Comparison of ENCODE assay signal across 26 cellular contexts in the genomic region with DNA sequence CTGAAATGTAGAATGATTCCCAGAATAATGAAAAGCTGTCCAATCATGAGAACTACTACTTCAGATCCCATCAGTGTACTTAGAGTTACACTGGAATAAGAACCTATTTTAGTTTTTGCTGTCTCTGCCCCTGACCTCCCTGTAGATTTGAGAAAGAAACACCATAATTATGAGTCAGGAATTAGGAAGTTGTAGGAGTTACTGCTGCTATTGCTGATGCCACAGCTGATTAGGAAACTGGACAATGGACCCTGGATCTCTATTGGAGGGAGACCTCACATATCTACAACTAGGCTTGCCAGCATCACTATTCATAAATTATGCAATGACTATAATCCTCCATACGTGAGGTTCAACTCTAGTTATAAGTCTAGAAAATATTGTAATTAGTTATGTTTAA. TPM values are rescaled to one million over a fixed set of nuclear protein-coding genes. Genes with fewer than 3 reads are reported as not detected.
A peak's percentile ranks its signal among the peaks of the same experiment; 100 is the strongest.
DNase-seq lines count a peak whose midpoint lies in the region; ATAC-seq and TF ChIP-seq lines count a peak whose summit lies in the region.
"Had no signal": no experiment of that assay in that cellular context is flagged by ENCODE, and none has a peak within 500 bp of the region (broad histone marks: within the 10 kb centered on the region; RNA-seq: fewer than 3 reads in every experiment).

No MANE protein-coding gene starts in this region.

- WGBS in mesenchymal stem cell, result no CpG with 5 or more reads among the region's 1 CpG

- peak; percentile 8 for DNase-seq in AG10803 (ENCODE audit: low read depth)
- DNase-seq in NCI-H226, result peak; percentile 72
- DNase-seq in choroid plexus epithelial cell (ENCODE audit: low read depth), result peak; percentile 69
- peak; percentile 18 for DNase-seq in mesenchymal stem cell
- no peak for DNase-seq in HEK293T (ENCODE audit: extremely low spot score)
- no peak for DNase-seq in stimulated activated CD4-positive, alpha-beta T cell treated with anti-CD3 and anti-CD28 coated beads, Interleukin-4, amount 100 ng/mL, for 4 hours
- no peak for DNase-seq in omental fat pad (ENCODE audit: low spot score)
- no peak for DNase-seq in H4 (ENCODE audit: low spot score)
- DNase-seq: activated CD4-positive, alpha-beta T cell treated with anti-CD3 and anti-CD28 coated beads, Interleukin-2, amount 50 U/mL, for 48 hours; activated CD4-positive, CD25-positive, alpha-beta regulatory T cell; activated CD8-positive, alpha-beta memory T cell treated with anti-CD3 and anti-CD28 coated beads, Interleukin-2, amount 50 U/mL, for 48 hours; aorta; BE2C; islet precursor cell; NCI-H2081 treated with DMSO at 0.1 percent for 48 hours; NCI-H446 treated with DMSO at 0.1 percent for 48 hours; Right ventricle myocardium superior; sigmoid colon; SW 1271; T1000 had no signal

- H3K23ac ChIP-seq in mesenchymal stem cell (ENCODE audit: low read length in 2 of 2), result no peak overlapping the region

- no peak overlapping the region for H3K9ac ChIP-seq in mesenchymal stem cell (ENCODE audit: low read length)

- no peak overlapping the region for H3K4me3 ChIP-seq in AG10803 (ENCODE audit: low read length)
- no peak overlapping the region for H3K4me3 ChIP-seq in choroid plexus epithelial cell (ENCODE audit: low read depth, low read length)
- H3K4me3 ChIP-seq in mesenchymal stem cell (ENCODE audit: insufficient read depth in 1 of 2, low read depth in 1 of 2, low read length in 2 of 2), result no peak overlapping the region
- H3K4me3 ChIP-seq: A549, GM12878, sigmoid colon had no signal

- no peak for TF ChIP-seq CTCF in AG10803 (conservative IDR thresholded peaks at IDR 0.05; ENCODE audit: low read length)
- TF ChIP-seq CTCF in choroid plexus epithelial cell (conservative IDR thresholded peaks at IDR 0.05; ENCODE audit: low read depth, low read length), result no peak
- no peak for TF ChIP-seq CTCF in omental fat pad (IDR thresholded peaks at IDR 0.05)

- H2BK120ac ChIP-seq in mesenchymal stem cell (ENCODE audit: low read depth, low read length), result no peak overlapping the region

- H3K18ac ChIP-seq in mesenchymal stem cell (ENCODE audit: low read depth in 1 of 2, low read length in 2 of 2), result no peak overlapping the region

- no peaks in the 10 kb centered on the region for H3K27me3 ChIP-seq in mesenchymal stem cell (ENCODE audit: control insufficient read depth in 1 of 2, insufficient read depth in 1 of 2, low read length in 2 of 2)
- H3K27me3 ChIP-seq: BE2C, sigmoid colon had no signal

- H3K9me3 ChIP-seq in mesenchymal stem cell (ENCODE audit: control insufficient read depth, low read length), result no peaks in the 10 kb centered on the region
- H3K9me3 ChIP-seq: A549, BE2C, sigmoid colon had no signal

- H3K36me3 ChIP-seq in mesenchymal stem cell (ENCODE audit: control insufficient read depth in 1 of 2, insufficient read depth in 2 of 2, low read depth in 1 of 2, low read length in 2 of 2), result no peaks in the 10 kb centered on the region
- H3K36me3 ChIP-seq: BE2C, sigmoid colon had no signal

- no peaks in the 10 kb centered on the region for H3K4me1 ChIP-seq in mesenchymal stem cell (ENCODE audit: control insufficient read depth, insufficient read depth, low read depth, low read length)
- H3K4me1 ChIP-seq: A549, sigmoid colon had no signal

- POLR2A ChIA-PET in HEK293T (lab: Yijun Ruan, JAX), result no interaction called here

- no peak overlapping the region for H3K4me2 ChIP-seq in mesenchymal stem cell (ENCODE audit: low read length, poor library complexity, severe bottlenecking)
- H3K4me2 ChIP-seq: A549 had no signal

- no peak overlapping the region for H2AFZ ChIP-seq in mesenchymal stem cell (ENCODE audit: low read depth, low read length)

- no peak overlapping the region for H2BK15ac ChIP-seq in mesenchymal stem cell (ENCODE audit: low read depth, poor library complexity, severe bottlenecking)

- no peak overlapping the region for H4K8ac ChIP-seq in mesenchymal stem cell (ENCODE audit: low read length)

- no peak overlapping the region for H3K14ac ChIP-seq in mesenchymal stem cell (ENCODE audit: low read length in 2 of 2)

- no peak overlapping the region for H3K27ac ChIP-seq in mesenchymal stem cell (ENCODE audit: low read length, poor library complexity, severe bottlenecking)
- H3K27ac ChIP-seq: A549, epithelial cell of prostate, sigmoid colon had no signal

- CTCF ChIA-PET in HEK293T (lab: Yijun Ruan, JAX), result no interaction called here

- no peak overlapping the region for H2BK5ac ChIP-seq in mesenchymal stem cell (ENCODE audit: low read depth, low read length, poor library complexity, severe bottlenecking)

- no peak overlapping the region for H2AK5ac ChIP-seq in mesenchymal stem cell (ENCODE audit: low read length, severe bottlenecking)

- H4K91ac ChIP-seq in mesenchymal stem cell (ENCODE audit: low read length), result no peak overlapping the region

- H3K4ac ChIP-seq in mesenchymal stem cell (ENCODE audit: low read depth in 1 of 2, low read length in 2 of 2), result no peak overlapping the region

- ATAC-seq in omental fat pad (ENCODE audit: low FRiP score), result no peak
- ATAC-seq: A549; activated T-helper 17 cell treated with anti-CD3 and anti-CD28 coated beads, Interleukin-2, amount 50 U/mL, for 72 hours; GM12878 had no signal

- H2BK12ac ChIP-seq in mesenchymal stem cell (ENCODE audit: low read length in 2 of 2), result no peak overlapping the region

- peaks cover 2% of the 10 kb centered on the region for H3K79me1 ChIP-seq in mesenchymal stem cell (replicated peaks; ENCODE audit: low read length, poor library complexity, severe bottlenecking)

TF ChIP-seq in HEK293T, 16 proteins besides CTCF, POLR2A, EP300 and RAD21:
- TF ChIP-seq ELF4 (IDR thresholded peaks at IDR 0.05) (no peak), BHLHE40 (IDR thresholded peaks at IDR 0.05; ENCODE audit: borderline replicate concordance) (no peak), CTBP1 (IDR thresholded peaks at IDR 0.05; ENCODE audit: borderline replicate concordance) (no peak), PKNOX1 (IDR thresholded peaks at IDR 0.05) (no peak), FOXA1 (IDR thresholded peaks at IDR 0.05) (no peak)
TF ChIP-seq in HEK293T: peak in this region for 0.

RNA-seq across cellular contexts. Expression of gene EDIL3, which starts 48.8 kb away (rescaled TPM):
- 166 TPM for polyA plus RNA-seq in mesenchymal stem cell (2013, experiment 1 of 2)
- 180 TPM for polyA plus RNA-seq in mesenchymal stem cell (2013, experiment 2 of 2)
- 10 to 100 TPM in 1 of 4 donors, 1 to 10 TPM in 3; 2.3 to 22.4 (median 4.2) TPM for total RNA-seq in omental fat pad
- total RNA-seq in H4 (2014; rRNA removed; shearing (Covaris generic)), result 178 and 227 TPM in 2 replicates
- total RNA-seq: activated T-helper 17 cell treated with anti-CD3 and anti-CD28 coated beads, Interleukin-2, amount 50 U/mL, for 72 hours; MCF 10A; OCI-LY7 had no signal

Comparison
In these comparisons a context has a peak if more than half of its experiments do, and no peak if none do; other contexts are left out.
1. DNase-seq: peak in AG10803 (single experiment), NCI-H226 (single experiment), choroid plexus epithelial cell (single experiment) and mesenchymal stem cell (single experiment); none in HEK293T (single experiment), stimulated activated CD4-positive, alpha-beta T cell treated with anti-CD3 and anti-CD28 coated beads, Interleukin-4, amount 100 ng/mL, for 4 hours (0 of 2), omental fat pad (single experiment) and H4 (single experiment).